ENCODE assay signal across 8 cellular contexts in the genomic region with DNA sequence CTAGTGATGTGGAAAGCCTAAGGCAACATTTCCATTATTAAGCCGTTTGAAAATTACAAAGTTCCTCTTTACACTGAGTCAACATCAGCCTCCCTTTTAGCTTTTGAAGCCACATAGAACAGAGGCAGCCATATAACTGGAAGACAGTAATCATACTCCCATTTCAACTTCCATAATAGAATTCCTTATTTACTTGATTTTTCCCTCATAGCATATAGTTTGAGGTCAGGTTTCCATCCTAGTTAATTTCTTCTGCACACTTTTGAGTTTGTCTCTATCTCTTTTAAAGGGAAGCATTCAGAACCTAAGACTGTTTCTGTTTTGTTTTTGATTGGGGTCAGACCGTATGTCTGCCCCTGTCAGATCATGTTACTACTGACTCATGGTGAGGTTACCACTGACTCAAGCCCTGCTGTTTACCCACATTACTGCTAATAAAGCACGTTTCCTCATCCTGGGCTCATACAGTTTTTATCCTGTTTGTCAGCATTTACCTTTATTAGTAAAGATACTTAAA.
DNase-seq lines count a peak whose midpoint lies in the region; ATAC-seq and TF ChIP-seq lines count a peak whose summit lies in the region.

No MANE protein-coding gene starts in this region.

- H3K4me3 ChIP-seq in epithelial cell of proximal tubule (ENCODE audit: low read depth, low read length) (no peak overlapping the region), WERI-Rb-1 (ENCODE audit: low read depth, low read length) (no peak overlapping the region)

- H3K27ac ChIP-seq in WERI-Rb-1 = no peak overlapping the region

- peak; percentile 93 to 96 for ATAC-seq in activated CD4-positive, CD25-positive, alpha-beta regulatory T cell treated with anti-CD3 and anti-CD28 coated beads, Interleukin-2, amount 50 U/mL, for 24 hours
- ATAC-seq in HG02885 (IDR thresholded peaks at IDR 0.05; ENCODE audit: poor library complexity, unreplicated experiment) = peak; percentile 49
- ATAC-seq in stimulated activated naive CD8-positive, alpha-beta T cell treated with anti-CD3 and anti-CD28 coated beads, Interleukin-15, Interleukin-2, amounts not matched to agents 100 U/mL and 50 U/mL, for 24 hours = peak; percentile 83
- no peak for ATAC-seq in left colon

- no peaks in the 10 kb centered on the region for H3K27me3 ChIP-seq in WERI-Rb-1 (ENCODE audit: insufficient read depth, low read depth, severe bottlenecking)

- no peak for DNase-seq in activated CD4-positive, CD25-positive, alpha-beta regulatory T cell treated with anti-CD3 and anti-CD28 coated beads, Interleukin-2, amount 50 U/mL, for 72 hours
- peak; percentile 87 for DNase-seq in OCI-M1 (lab: John Stamatoyannopoulos, UW)
- peak; percentile 82 for DNase-seq in epithelial cell of proximal tubule (ENCODE audit: low read depth)
- DNase-seq in stimulated activated naive CD8-positive, alpha-beta T cell treated with anti-CD3 and anti-CD28 coated beads, Interleukin-15, Interleukin-2, amounts not matched to agents 100 U/mL and 50 U/mL, for 24 hours = no peak
- DNase-seq in WERI-Rb-1 = no peak
- no peak for DNase-seq in left colon

- intact Hi-C loops in left colon (cut with DNase I, micrococcal nuclease) = loop anchor here in 1 of 2 donors (10.0 kb wide), 1 partner anchor 520 kb away; no protein-coding TSS in a partner anchor

- TF ChIP-seq CTCF in epithelial cell of proximal tubule (conservative IDR thresholded peaks at IDR 0.05; ENCODE audit: low read depth, low read length) = no peak
- no peak for TF ChIP-seq CTCF in WERI-Rb-1 (IDR thresholded peaks at IDR 0.05; ENCODE audit: low read depth, low read length)

- no peaks in the 10 kb centered on the region for H3K9me3 ChIP-seq in WERI-Rb-1 (ENCODE audit: severe bottlenecking)

- no peaks in the 10 kb centered on the region for H3K36me3 ChIP-seq in WERI-Rb-1

Comparison
In these comparisons a context has a peak if more than half of its experiments do, and no peak if none do; other contexts are left out.
1. DNase-seq: peak in OCI-M1 (single experiment) and epithelial cell of proximal tubule (single experiment); none in activated CD4-positive, CD25-positive, alpha-beta regulatory T cell treated with anti-CD3 and anti-CD28 coated beads, Interleukin-2, amount 50 U/mL, for 72 hours (single experiment), stimulated activated naive CD8-positive, alpha-beta T cell treated with anti-CD3 and anti-CD28 coated beads, Interleukin-15, Interleukin-2, amounts not matched to agents 100 U/mL and 50 U/mL, for 24 hours (single experiment), WERI-Rb-1 (single experiment) and left colon (0 of 2).